ENCODE assay signal across 1 cellular context in the genomic region with DNA sequence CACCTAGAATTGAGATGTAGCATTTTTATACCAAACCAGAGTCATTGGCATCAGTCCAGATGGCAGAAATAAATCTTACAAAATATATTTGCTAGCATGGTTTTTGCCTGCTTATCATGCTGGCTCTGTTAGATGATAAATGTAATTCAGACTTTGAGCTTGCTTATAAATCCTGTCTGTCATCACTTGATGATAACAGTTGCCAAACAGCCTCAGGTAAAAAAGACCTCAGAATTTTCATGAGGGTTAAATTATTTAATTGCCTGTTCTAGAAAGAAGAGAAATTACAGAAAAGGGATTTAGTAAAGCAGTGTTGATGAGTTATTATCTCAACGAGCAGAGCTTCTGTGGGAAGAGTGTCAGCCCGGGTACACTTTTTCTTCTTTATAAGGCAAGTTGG.
TF ChIP-seq lines count a peak whose summit lies in the region.

No MANE protein-coding gene starts in this region.

TF ChIP-seq in HepG2, 621 proteins besides CTCF, POLR2A, EP300 and RAD21 (continued from another document):
- TF ChIP-seq, protein P1, sequence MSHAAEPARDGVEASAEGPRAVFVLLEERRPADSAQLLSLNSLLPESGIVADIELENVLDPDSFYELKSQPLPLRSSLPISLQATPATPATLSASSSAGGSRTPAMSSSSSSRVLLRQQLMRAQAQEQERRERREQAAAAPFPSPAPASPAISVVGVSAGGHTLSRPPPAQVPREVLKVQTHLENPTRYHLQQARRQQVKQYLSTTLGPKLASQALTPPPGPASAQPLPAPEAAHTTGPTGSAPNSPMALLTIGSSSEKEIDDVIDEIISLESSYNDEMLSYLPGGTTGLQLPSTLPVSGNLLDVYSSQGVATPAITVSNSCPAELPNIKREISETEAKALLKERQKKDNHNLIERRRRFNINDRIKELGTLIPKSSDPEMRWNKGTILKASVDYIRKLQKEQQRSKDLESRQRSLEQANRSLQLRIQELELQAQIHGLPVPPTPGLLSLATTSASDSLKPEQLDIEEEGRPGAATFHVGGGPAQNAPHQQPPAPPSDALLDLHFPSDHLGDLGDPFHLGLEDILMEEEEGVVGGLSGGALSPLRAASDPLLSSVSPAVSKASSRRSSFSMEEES (CRISPR knock-in tag; IDR thresholded peaks at IDR 0.05), result no peak
- TF ChIP-seq ZNF484 (CRISPR knock-in tag; IDR thresholded peaks at IDR 0.05; ENCODE audit: borderline replicate concordance, low read depth), result no peak
- TF ChIP-seq, protein P2, sequence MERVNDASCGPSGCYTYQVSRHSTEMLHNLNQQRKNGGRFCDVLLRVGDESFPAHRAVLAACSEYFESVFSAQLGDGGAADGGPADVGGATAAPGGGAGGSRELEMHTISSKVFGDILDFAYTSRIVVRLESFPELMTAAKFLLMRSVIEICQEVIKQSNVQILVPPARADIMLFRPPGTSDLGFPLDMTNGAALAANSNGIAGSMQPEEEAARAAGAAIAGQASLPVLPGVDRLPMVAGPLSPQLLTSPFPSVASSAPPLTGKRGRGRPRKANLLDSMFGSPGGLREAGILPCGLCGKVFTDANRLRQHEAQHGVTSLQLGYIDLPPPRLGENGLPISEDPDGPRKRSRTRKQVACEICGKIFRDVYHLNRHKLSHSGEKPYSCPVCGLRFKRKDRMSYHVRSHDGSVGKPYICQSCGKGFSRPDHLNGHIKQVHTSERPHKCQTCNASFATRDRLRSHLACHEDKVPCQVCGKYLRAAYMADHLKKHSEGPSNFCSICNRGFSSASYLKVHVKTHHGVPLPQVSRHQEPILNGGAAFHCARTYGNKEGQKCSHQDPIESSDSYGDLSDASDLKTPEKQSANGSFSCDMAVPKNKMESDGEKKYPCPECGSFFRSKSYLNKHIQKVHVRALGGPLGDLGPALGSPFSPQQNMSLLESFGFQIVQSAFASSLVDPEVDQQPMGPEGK (CRISPR knock-in tag; IDR thresholded peaks at IDR 0.05), result no peak
- TF ChIP-seq, protein P3, sequence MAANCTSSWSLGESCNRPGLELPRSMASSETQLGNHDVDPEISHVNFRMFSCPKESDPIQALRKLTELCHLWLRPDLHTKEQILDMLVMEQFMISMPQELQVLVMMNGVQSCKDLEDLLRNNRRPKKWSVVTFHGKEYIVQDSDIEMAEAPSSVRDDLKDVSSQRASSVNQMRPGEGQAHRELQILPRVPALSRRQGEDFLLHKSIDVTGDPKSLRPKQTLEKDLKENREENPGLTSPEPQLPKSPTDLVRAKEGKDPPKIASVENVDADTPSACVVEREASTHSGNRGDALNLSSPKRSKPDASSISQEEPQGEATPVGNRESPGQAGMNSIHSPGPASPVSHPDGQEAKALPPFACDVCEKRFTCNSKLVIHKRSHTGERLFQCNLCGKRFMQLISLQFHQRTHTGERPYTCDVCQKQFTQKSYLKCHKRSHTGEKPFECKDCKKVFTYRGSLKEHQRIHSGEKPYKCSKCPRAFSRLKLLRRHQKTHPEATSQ (CRISPR knock-in tag; IDR thresholded peaks at IDR 0.05; ENCODE audit: borderline replicate concordance), result no peak
- TF ChIP-seq NCOR1 (IDR thresholded peaks at IDR 0.05; ENCODE audit: borderline replicate concordance, low read length), result no peak
- TF ChIP-seq ZIK1 (CRISPR knock-in tag; IDR thresholded peaks at IDR 0.05; ENCODE audit: borderline replicate concordance, low read depth), result no peak
